9 cellular contexts compared by ENCODE assay signal in the genomic region with DNA sequence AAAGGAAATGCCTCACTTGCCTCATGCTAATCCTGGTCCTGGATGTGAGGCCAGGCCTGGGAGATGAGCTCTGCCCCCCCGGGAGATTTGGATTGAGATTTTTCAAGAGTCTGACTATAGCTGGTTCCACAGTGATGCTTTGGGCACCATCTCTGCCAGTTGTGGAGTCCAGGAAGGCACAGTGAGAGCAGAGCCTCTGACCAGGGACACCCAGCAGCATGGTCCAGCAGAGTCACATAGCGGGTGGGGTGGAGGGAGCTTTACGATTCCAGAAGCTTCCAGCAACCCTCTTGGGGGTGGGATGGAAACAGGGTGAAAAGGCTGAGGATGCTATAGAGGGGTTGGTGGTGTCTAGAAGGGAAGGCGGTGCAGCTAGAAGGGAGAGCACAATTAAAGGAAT. TPM values are rescaled to one million over a fixed set of nuclear protein-coding genes. Genes with fewer than 3 reads are reported as not detected.
"Had no signal": no experiment of that assay in that cellular context is flagged by ENCODE, and none has a peak within 500 bp of the region (broad histone marks: within the 10 kb centered on the region; RNA-seq: fewer than 3 reads in every experiment).

No MANE protein-coding gene starts in this region.

- DNase-seq: IMR-90, KBM-7, KG1 had no signal

- H3K4me3 ChIP-seq: K562 had no signal

- ATAC-seq: HepG2, K562 had no signal

- H3K27ac ChIP-seq: HL-60 had no signal

RNA-seq across cellular contexts. Expression of gene SLC32A1, which starts 8.7 kb away (rescaled TPM):
- total RNA-seq: HepG2, HT-29, HT1080, IMR-90, K562 had no signal
- polyA plus RNA-seq: HepG2, IgD-negative memory B cell, IMR-90, K562 had no signal
